ENCODE assay signal across 19 cellular contexts in genomic region chr6:115485400-115485799, GRCh38.
DNase-seq lines count a peak whose midpoint lies in the region; ATAC-seq and TF ChIP-seq lines count a peak whose summit lies in the region.
"Had no signal": no experiment of that assay in that cellular context is flagged by ENCODE, and none has a peak within 500 bp of the region (broad histone marks: within the 10 kb centered on the region; RNA-seq: fewer than 3 reads in every experiment).

No MANE protein-coding gene starts in this region.

- H3K9me3 ChIP-seq in effector memory CD4-positive, alpha-beta T cell (ENCODE audit: control insufficient read depth, low read length) = peaks cover 5% of the 10 kb centered on the region

- no peak for ATAC-seq in foreskin keratinocyte
- ATAC-seq: mucosa of descending colon, sciatic nerve had no signal

- no peaks in the 10 kb centered on the region for H3K36me3 ChIP-seq in effector memory CD4-positive, alpha-beta T cell (ENCODE audit: control insufficient read depth, insufficient read depth, low read length)
- H3K36me3 ChIP-seq: cardiac muscle cell, stomach had no signal

- no peak overlapping the region for H3K27ac ChIP-seq in foreskin keratinocyte
- no peak overlapping the region for H3K27ac ChIP-seq in effector memory CD4-positive, alpha-beta T cell (ENCODE audit: insufficient read depth, low read length, poor library complexity, severe bottlenecking)
- H3K27ac ChIP-seq: 22Rv1, cardiac muscle cell, stomach had no signal

- peak; percentile 1 for DNase-seq in DMS53 (lab: John Stamatoyannopoulos, UW)
- no peak for DNase-seq in DMS53 treated with DMSO at 0.1 percent for 48 hours (lab: John Stamatoyannopoulos, UW; ENCODE audit: unreplicated experiment)
- DNase-seq in NCI-H1930 (lab: John Stamatoyannopoulos, UW) = peak; percentile 86 to 91
- peak; percentile 96 for DNase-seq in NCI-H748 treated with DMSO at 0.1 percent for 48 hours (lab: John Stamatoyannopoulos, UW)
- peak; percentile 10 for DNase-seq in left kidney (ENCODE audit: low read depth, low spot score)
- no peak for DNase-seq in foreskin keratinocyte
- DNase-seq in effector memory CD4-positive, alpha-beta T cell = no peak
- no peak for DNase-seq in HPDE6-E6E7 (ENCODE audit: extremely low spot score)
- DNase-seq: activated CD4-positive, CD25-positive, alpha-beta regulatory T cell treated with anti-CD3 and anti-CD28 coated beads, Interleukin-2, amount 50 U/mL, for 72 hours; activated T-cell treated with anti-CD3 and anti-CD28 coated beads, Interleukin-2, amount 50 U/mL, for 24 hours; hypothalamus; KG1; mucosa of descending colon; posterior cingulate gyrus; stomach; trophoblast cell had no signal

- TF ChIP-seq CTCF in foreskin keratinocyte (conservative IDR thresholded peaks at IDR 0.05) = no peak

- H3K4me1 ChIP-seq in foreskin keratinocyte = no peaks in the 10 kb centered on the region
- no peaks in the 10 kb centered on the region for H3K4me1 ChIP-seq in effector memory CD4-positive, alpha-beta T cell (ENCODE audit: control insufficient read depth, insufficient read depth, low read length, poor library complexity, severe bottlenecking)
- H3K4me1 ChIP-seq: stomach had no signal

- no peaks in the 10 kb centered on the region for H3K27me3 ChIP-seq in foreskin keratinocyte
- no peaks in the 10 kb centered on the region for H3K27me3 ChIP-seq in effector memory CD4-positive, alpha-beta T cell (replicated peaks; ENCODE audit: control insufficient read depth, insufficient read depth, low read length, poor library complexity, severe bottlenecking)
- H3K27me3 ChIP-seq: cardiac muscle cell, stomach had no signal

- no peak overlapping the region for H3K4me3 ChIP-seq in effector memory CD4-positive, alpha-beta T cell (ENCODE audit: insufficient read depth, low read depth, low read length, poor library complexity, severe bottlenecking)
- H3K4me3 ChIP-seq: cardiac muscle cell, mucosa of descending colon, stomach had no signal

Comparison
In these comparisons a context has a peak if more than half of its experiments do, and no peak if none do; other contexts are left out.
1. DNase-seq: peak in DMS53 (single experiment), NCI-H1930 (2 of 2), NCI-H748 treated with DMSO at 0.1 percent for 48 hours (single experiment) and left kidney (single experiment); none in DMS53 treated with DMSO at 0.1 percent for 48 hours (single experiment), foreskin keratinocyte (0 of 2), effector memory CD4-positive, alpha-beta T cell (0 of 3) and HPDE6-E6E7 (single experiment).